Comparison of ENCODE assay signal across 10 cellular contexts in the genomic region with DNA sequence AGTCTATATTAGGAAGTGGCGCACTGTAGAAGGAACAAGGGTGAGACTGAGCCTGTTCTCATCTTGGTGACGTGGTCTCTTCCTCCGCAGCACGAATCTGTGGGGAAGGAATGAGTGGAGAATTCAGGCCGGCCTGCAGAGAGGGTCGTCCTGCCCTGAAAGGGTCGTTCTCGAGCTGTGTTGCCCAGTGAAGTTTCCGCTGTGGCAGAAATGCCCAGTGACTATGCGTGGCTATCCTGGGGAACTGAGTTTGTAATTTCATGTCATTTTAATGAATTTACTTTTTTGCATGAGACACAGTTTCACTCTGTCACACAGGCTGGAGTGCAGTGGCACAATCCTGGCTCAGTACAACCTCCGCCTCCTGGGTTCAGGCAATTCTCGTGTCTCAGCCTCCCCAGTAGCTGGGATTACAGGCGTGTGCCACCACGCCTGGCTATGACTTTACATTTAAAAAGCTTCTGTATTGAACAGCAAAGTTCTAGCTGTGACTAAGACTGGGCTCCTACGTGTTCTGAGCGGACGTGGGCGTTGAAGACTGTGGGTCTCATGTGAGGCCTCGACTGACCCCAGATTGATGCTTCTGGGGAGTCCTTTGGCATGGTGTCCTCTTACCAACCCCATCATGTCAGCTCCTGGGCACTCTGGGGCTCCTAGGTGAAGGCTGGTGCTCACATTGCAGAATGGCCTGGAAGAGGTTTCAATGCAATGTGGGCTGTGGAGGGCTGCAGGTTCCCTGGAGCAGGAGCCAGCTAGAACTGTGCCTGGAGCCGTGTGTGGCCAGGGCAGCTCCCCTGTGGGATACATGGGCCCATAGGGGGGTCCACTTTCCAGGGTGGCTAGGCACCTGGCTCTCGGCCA. TPM values are rescaled to one million over a fixed set of nuclear protein-coding genes. Genes with fewer than 3 reads are reported as not detected.
A peak's percentile ranks its signal among the peaks of the same experiment; 100 is the strongest.
DNase-seq lines count a peak whose midpoint lies in the region; ATAC-seq and TF ChIP-seq lines count a peak whose summit lies in the region.
"Had no signal": no experiment of that assay in that cellular context is flagged by ENCODE, and none has a peak within 500 bp of the region (broad histone marks: within the 10 kb centered on the region; RNA-seq: fewer than 3 reads in every experiment).

No MANE protein-coding gene starts in this region.

- peaks cover 13 to 20% (median 16%) of the 10 kb centered on the region in 4 donors for H3K36me3 ChIP-seq in esophagus muscularis mucosa

- in situ Hi-C loops in ACHN (cut with HindIII; ENCODE audit: low pct_ligation_motif_present, low pct_unique_long_range_greater_than_20kb, low sequenced_read_pairs) = no loop called here

- peaks cover 24% of the 10 kb centered on the region for H3K4me1 Mint-ChIP-seq in progenitor cell of endocrine pancreas (ENCODE audit: low read depth)

- ATAC-seq in GM18873 (IDR thresholded peaks at IDR 0.05; ENCODE audit: low FRiP score, unreplicated experiment) (no peak), HG03457 (IDR thresholded peaks at IDR 0.05; ENCODE audit: unreplicated experiment) (no peak)

- H3K27ac ChIP-seq in C4-2B (peak overlapping the region; percentile 76), RWPE1 (peak overlapping the region; percentile 88), esophagus muscularis mucosa (replicated peaks in 1 of 4) (peak overlapping the region; percentile 93 to 97 (median 96))

- H3K4me3 Mint-ChIP-seq in progenitor cell of endocrine pancreas (ENCODE audit: low read depth) = no peak overlapping the region

- peak overlapping the region; percentile 100 for H3K27ac Mint-ChIP-seq in progenitor cell of endocrine pancreas

- no peaks in the 10 kb centered on the region for H3K9me3 ChIP-seq in esophagus muscularis mucosa

- no peak for TF ChIP-seq CTCF in C4-2B (conservative IDR thresholded peaks at IDR 0.05)
- TF ChIP-seq CTCF in RWPE1 (conservative IDR thresholded peaks at IDR 0.05; ENCODE audit: low read depth) = no peak
- TF ChIP-seq CTCF in esophagus muscularis mucosa (IDR thresholded peaks at IDR 0.05) = no peak
- TF ChIP-seq CTCF in progenitor cell of endocrine pancreas (IDR thresholded peaks at IDR 0.05; ENCODE audit: unreplicated experiment) = no peak
- no peak for TF ChIP-seq CTCF in GM10248 (IDR thresholded peaks at IDR 0.05; ENCODE audit: control extremely low read depth, extremely low read depth, low read depth, missing control alignments)

- CTCF ChIA-PET in RWPE1 (lab: Yijun Ruan, JAX) (interaction anchor here (1.3 to 7.9 kb wide), 2 partner anchors 13 to 18 kb away, joined by 3 to 55 read pairs; no protein-coding TSS in a partner anchor), GM10248 (lab: Yijun Ruan, JAX) (interaction anchor here (11.7 kb wide), 1 partner anchor 18 kb away, joined by 105 read pairs; no protein-coding TSS in a partner anchor)

- peaks cover 3% of the 10 kb centered on the region for H3K36me3 Mint-ChIP-seq in progenitor cell of endocrine pancreas (ENCODE audit: insufficient read depth)

- H3K9me3 Mint-ChIP-seq in progenitor cell of endocrine pancreas (ENCODE audit: low read depth) = no peaks in the 10 kb centered on the region

- intact Hi-C loops in esophagus muscularis mucosa (cut with DNase I) = loop anchor here (10.0 kb wide), 1 partner anchor 123 kb away; no protein-coding TSS in a partner anchor

- peaks cover 71 to 97% (median 89%) of the 10 kb centered on the region in 4 donors for H3K4me1 ChIP-seq in esophagus muscularis mucosa

- H3K4me3 ChIP-seq in esophagus muscularis mucosa = peak overlapping the region; percentile 58 to 63 (median 61)

- no peak for TF ChIP-seq POLR2A in esophagus muscularis mucosa (IDR thresholded peaks at IDR 0.05; ENCODE audit: low read depth)

- no peak for DNase-seq in RWPE1 (ENCODE audit: low spot score)
- DNase-seq in esophagus muscularis mucosa (ENCODE audit: extremely low spot score) = no peak
- no peak for DNase-seq in progenitor cell of endocrine pancreas (ENCODE audit: low spot score, unreplicated experiment)
- no peak for DNase-seq in ACHN
- DNase-seq in GM10248 (ENCODE audit: extremely low spot score) = no peak
- DNase-seq: GOT3 had no signal

- TF ChIP-seq EP300 in esophagus muscularis mucosa (IDR thresholded peaks at IDR 0.05) = no peak

- WGBS in esophagus muscularis mucosa = 84% methylated on average over 21 of the region's 21 CpGs

- no peaks in the 10 kb centered on the region for H3K27me3 Mint-ChIP-seq in progenitor cell of endocrine pancreas

- POLR2A ChIA-PET in RWPE1 (lab: Yijun Ruan, JAX; ENCODE audit: low non-redundant PET) (interaction anchor here (0.6 kb wide), 1 partner anchor 127 kb away, joined by 3 read pairs; no protein-coding TSS in a partner anchor), GM10248 (lab: Yijun Ruan, JAX) (no interaction called here)

- H3K27me3 ChIP-seq in esophagus muscularis mucosa = no peaks in the 10 kb centered on the region

RNA-seq across cellular contexts. Expression of gene SLC25A25, which starts 29.4 kb away (rescaled TPM):
- 100 to 1,000 TPM in 1 of 4 donors, 10 to 100 TPM in 3; 14.5 to 140 (median 21.3) TPM for total RNA-seq in esophagus muscularis mucosa
- 9.7 and 10.0 TPM in 2 replicates for total RNA-seq in progenitor cell of endocrine pancreas

RNA-seq across cellular contexts. Expression of gene PTGES2, which starts 30.1 kb away (rescaled TPM):
- 10 to 100 TPM; 58.0 to 72.7 (median 60.5) TPM for total RNA-seq in esophagus muscularis mucosa
- total RNA-seq in progenitor cell of endocrine pancreas = 60.4 and 61.5 TPM in 2 replicates

RNA-seq across cellular contexts. Expression of gene NAIF1, which starts 30.3 kb away (rescaled TPM):
- total RNA-seq in esophagus muscularis mucosa (10 to 100 TPM in 2 of 4 donors, 1 to 10 TPM in 2; 5.4 to 12.0 (median 9.7) TPM), progenitor cell of endocrine pancreas (9.6 and 10.8 TPM in 2 replicates)

RNA-seq across cellular contexts. Expression of gene LCN2, which starts 51.9 kb away (rescaled TPM):
- total RNA-seq in esophagus muscularis mucosa = 1 to 10 TPM in 1 of 4 donors, under 1 TPM in 1, not detected in 2; 0.83 to 6.2 TPM
- not detected in 2 replicates for total RNA-seq in progenitor cell of endocrine pancreas
- total RNA-seq: LHCN-M2 had no signal
